7 cellular contexts compared by ENCODE assay signal in the genomic region with DNA sequence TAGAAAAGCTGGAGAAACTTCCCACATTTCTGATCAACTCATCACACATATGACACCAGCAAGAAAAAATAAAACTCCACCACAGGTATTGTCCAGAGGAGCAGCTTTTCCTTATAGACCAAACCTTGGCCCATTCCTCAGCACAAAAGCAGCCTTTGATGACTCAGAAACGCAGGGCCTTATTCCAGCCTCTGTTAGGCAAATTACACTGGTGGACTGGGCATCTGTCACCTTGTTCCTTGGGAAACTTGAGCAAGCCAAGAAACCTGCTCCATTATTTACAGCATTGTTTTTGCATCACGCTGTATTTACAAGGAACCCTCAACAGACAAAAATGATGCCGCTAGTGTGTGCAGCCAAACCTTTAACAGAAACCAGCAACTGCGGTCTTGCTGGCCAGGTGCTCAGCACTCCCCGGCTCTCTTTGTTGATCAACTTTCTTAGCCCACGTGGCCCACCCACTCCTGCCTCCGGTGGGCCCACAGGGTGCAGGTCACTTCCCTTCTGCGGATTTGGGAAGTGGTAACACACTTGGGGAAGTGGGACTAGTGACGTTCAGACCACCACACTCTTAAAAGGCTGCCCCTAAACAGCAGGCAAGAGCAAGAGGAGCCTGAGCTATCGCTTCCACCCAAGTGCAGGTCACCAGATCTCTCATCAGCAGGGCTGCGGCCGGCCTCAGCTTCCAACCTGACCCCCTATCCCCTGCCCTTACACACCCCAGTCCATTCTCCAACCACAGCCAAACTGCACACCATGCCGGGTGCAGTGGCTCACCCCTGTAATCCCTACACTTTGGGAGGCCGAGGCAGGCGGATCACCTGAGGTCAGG. TPM values are rescaled to one million over a fixed set of nuclear protein-coding genes. Genes with fewer than 3 reads are reported as not detected.
A peak's percentile ranks its signal among the peaks of the same experiment; 100 is the strongest.
DNase-seq lines count a peak whose midpoint lies in the region; ATAC-seq and TF ChIP-seq lines count a peak whose summit lies in the region.

No MANE protein-coding gene starts in this region.

- DNase-seq in KBM-7 = peak; percentile 69
- DNase-seq in central memory CD8-positive, alpha-beta T cell (ENCODE audit: low spot score in 2 of 2) = peak in 1 of 2 donors; percentile 10
- no peak for DNase-seq in type B pancreatic cell (ENCODE audit: extremely low spot score, unreplicated experiment)
- DNase-seq in NCI-H128 (lab: John Stamatoyannopoulos, UW; ENCODE audit: unreplicated experiment) = no peak
- no peak for DNase-seq in DMS153 (lab: John Stamatoyannopoulos, UW)

- no peak for TF ChIP-seq CTCF in type B pancreatic cell (conservative IDR thresholded peaks at IDR 0.05)

- in situ Hi-C loops in KBM-7 (cut with MboI; ENCODE audit: low pct_unique_long_range_greater_than_20kb, low sequenced_read_pairs) = no loop called here

- peaks cover 16% of the 10 kb centered on the region for H3K4me1 Mint-ChIP-seq in central memory CD8-positive, alpha-beta T cell
- H3K4me1 Mint-ChIP-seq in type B pancreatic cell (ENCODE audit: unreplicated experiment) = peaks cover 5% of the 10 kb centered on the region

- peak overlapping the region; percentile 86 for H3K4me3 Mint-ChIP-seq in central memory CD8-positive, alpha-beta T cell
- peak overlapping the region; percentile 96 for H3K4me3 Mint-ChIP-seq in type B pancreatic cell

- H3K9me3 Mint-ChIP-seq in central memory CD8-positive, alpha-beta T cell = no peaks in the 10 kb centered on the region
- H3K9me3 Mint-ChIP-seq in type B pancreatic cell = no peaks in the 10 kb centered on the region

- ATAC-seq in GM18520 (IDR thresholded peaks at IDR 0.05; ENCODE audit: unreplicated experiment) (peak; percentile 28), GM21723 (IDR thresholded peaks at IDR 0.05; ENCODE audit: unreplicated experiment) (peak; percentile 78)
- no peak for ATAC-seq in central memory CD8-positive, alpha-beta T cell (replicated peaks; ENCODE audit: extremely low read depth, poor library complexity, severe bottlenecking)

- peak overlapping the region; percentile 78 for H3K27ac Mint-ChIP-seq in central memory CD8-positive, alpha-beta T cell (ENCODE audit: low read depth)
- no peak overlapping the region for H3K27ac Mint-ChIP-seq in type B pancreatic cell

- peaks cover 5% of the 10 kb centered on the region for H3K36me3 Mint-ChIP-seq in central memory CD8-positive, alpha-beta T cell (ENCODE audit: insufficient read depth)
- no peaks in the 10 kb centered on the region for H3K36me3 Mint-ChIP-seq in type B pancreatic cell

- no peaks in the 10 kb centered on the region for H3K27me3 Mint-ChIP-seq in central memory CD8-positive, alpha-beta T cell
- peaks cover 10% of the 10 kb centered on the region for H3K27me3 Mint-ChIP-seq in type B pancreatic cell

RNA-seq across cellular contexts. Expression of gene AP1S3, which starts 1.5 kb away (rescaled TPM):
- total RNA-seq in type B pancreatic cell (ENCODE audit: low replicate concordance) = 7.8 and 16.1 TPM in 2 replicates
